1 cellular context compared by ENCODE assay signal in the genomic region with DNA sequence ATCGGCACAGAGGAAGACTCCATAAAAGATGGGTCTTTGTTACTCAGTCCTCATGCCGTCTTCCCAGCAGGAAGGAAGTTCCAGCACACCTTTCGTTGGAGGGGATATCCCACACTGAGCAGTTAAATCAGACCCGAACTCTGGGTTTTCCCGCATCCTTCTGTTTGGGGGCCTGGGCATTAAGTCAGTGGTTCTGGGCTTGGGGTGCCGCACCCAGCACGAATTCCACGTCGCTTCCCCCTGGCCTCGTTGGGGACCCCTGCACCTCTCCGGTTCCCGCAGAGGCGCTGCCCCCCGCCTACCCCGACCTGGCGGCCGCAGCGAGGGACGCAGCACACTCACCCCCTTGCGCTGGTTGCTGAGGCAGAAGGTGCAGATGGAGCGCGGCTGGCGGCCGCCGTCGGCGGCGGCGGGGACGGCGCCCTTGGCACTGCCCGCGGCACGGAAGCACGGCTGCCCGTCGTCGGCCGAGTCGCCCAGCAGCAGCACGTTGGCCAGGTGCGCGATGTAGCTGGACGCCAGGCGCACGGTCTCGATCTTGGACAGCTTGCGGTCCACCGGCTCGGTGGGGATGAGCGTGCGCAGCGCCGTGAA.
TF ChIP-seq lines count a peak whose summit lies in the region.

No MANE protein-coding gene starts in this region.

TF ChIP-seq in neural cell, 6 proteins besides CTCF, POLR2A, EP300 and RAD21 (continued from another document):
- TF ChIP-seq SMC3 (conservative IDR thresholded peaks at IDR 0.05; ENCODE audit: poor library complexity) (no peak), EZH2 (IDR thresholded peaks at IDR 0.05; ENCODE audit: borderline replicate concordance, insufficient read depth, low read length, poor library complexity, severe bottlenecking) (no peak), TAF1 (IDR thresholded peaks at IDR 0.05; ENCODE audit: low read depth) (no peak), POLR2AphosphoS5 (IDR thresholded peaks at IDR 0.05) (no peak)
